In genomic region chr17:48616719-48617514, GRCh38 we compare ENCODE assay signal across 17 cellular contexts. TPM values are rescaled to one million over a fixed set of nuclear protein-coding genes. Genes with fewer than 3 reads are reported as not detected.
A peak's percentile ranks its signal among the peaks of the same experiment; 100 is the strongest.
DNase-seq lines count a peak whose midpoint lies in the region; ATAC-seq and TF ChIP-seq lines count a peak whose summit lies in the region.
"Had no signal": no experiment of that assay in that cellular context is flagged by ENCODE, and none has a peak within 500 bp of the region (broad histone marks: within the 10 kb centered on the region; RNA-seq: fewer than 3 reads in every experiment).

No MANE protein-coding gene starts in this region.

- H3K27ac ChIP-seq in fibroblast of lung (ENCODE audit: insufficient read depth, low read length): no peak overlapping the region
- no peak overlapping the region for H3K27ac ChIP-seq in lower lobe of right lung
- H3K27ac ChIP-seq in tibial artery: no peak overlapping the region
- H3K27ac ChIP-seq: gastrocnemius medialis had no signal

- H2AFZ ChIP-seq in Loucy (ENCODE audit: low read length) (no peak overlapping the region), fibroblast of lung (ENCODE audit: low read length) (no peak overlapping the region)

- ATAC-seq in activated CD8-positive, alpha-beta memory T cell treated with anti-CD3 and anti-CD28 coated beads, Interleukin-2, amount 10 ng/mL, durations not matched to agents 7 days and 5 days: no peak
- no peak for ATAC-seq in lower lobe of right lung
- ATAC-seq in stimulated activated memory B cell treated with anti-CD40 and anti-IgM and Interleukin-4, amounts not matched to agents 10 μg/mL and 1 μg/mL and 100 μg/mL, for 72 hours: no peak
- ATAC-seq: gastrocnemius medialis had no signal

- peaks cover 97% of the 10 kb centered on the region for H3K79me2 ChIP-seq in Loucy (ENCODE audit: insufficient read depth, low read length)
- H3K79me2 ChIP-seq in fibroblast of lung (ENCODE audit: control insufficient read depth, insufficient read depth, low read length): peaks cover 6% of the 10 kb centered on the region

- H3K27me3 ChIP-seq in Loucy (ENCODE audit: insufficient read depth, low read length, poor library complexity, severe bottlenecking) (peaks cover 21% of the 10 kb centered on the region), fibroblast of lung (ENCODE audit: control insufficient read depth, insufficient read depth, low read length) (peaks cover 76% of the 10 kb centered on the region), skeletal muscle satellite cell (ENCODE audit: control insufficient read depth, insufficient read depth, low read length) (peaks cover 80% of the 10 kb centered on the region), lower lobe of right lung (ENCODE audit: low read depth) (peaks cover 96% of the 10 kb centered on the region), tibial artery (peaks cover 2 to 100% of the 10 kb centered on the region in 2 donors)

- no peak for DNase-seq in activated CD8-positive, alpha-beta memory T cell treated with anti-CD3 and anti-CD28 coated beads, Interleukin-2, amount 10 ng/mL, durations not matched to agents 7 days and 5 days
- DNase-seq in activated CD8-positive, alpha-beta memory T cell treated with anti-CD3 and anti-CD28 coated beads, Interleukin-2, amount 50 U/mL, for 48 hours: no peak
- no peak for DNase-seq in fibroblast of lung (ENCODE audit: low read depth in 2 of 2)
- no peak for DNase-seq in lower lobe of right lung
- no peak for DNase-seq in tibial artery
- DNase-seq: activated CD4-positive, alpha-beta T cell treated with anti-CD3 and anti-CD28 coated beads for 4 hours; gastrocnemius medialis; NCI-H1048; NCI-H2171; occipital lobe; RPMI8226; T-helper 9 cell had no signal

- H3K36me3 Mint-ChIP-seq in activated CD8-positive, alpha-beta memory T cell treated with anti-CD3 and anti-CD28 coated beads, Interleukin-2, amount 10 ng/mL, durations not matched to agents 7 days and 5 days: peaks cover 2% of the 10 kb centered on the region
- H3K36me3 Mint-ChIP-seq in stimulated activated memory B cell treated with anti-CD40 and anti-IgM and Interleukin-4, amounts not matched to agents 10 μg/mL and 1 μg/mL and 100 μg/mL, for 72 hours: no peaks in the 10 kb centered on the region

- CTCF ChIA-PET in activated CD8-positive, alpha-beta memory T cell treated with anti-CD3 and anti-CD28 coated beads, Interleukin-2, amount 10 ng/mL, durations not matched to agents 7 days and 5 days (lab: Charles Lee): interaction anchor here (0.7 to 11.2 kb wide), 16 partner anchors 10 to 774 kb away, joined by 3 to 190 read pairs (median 4); partner anchors contain the start of genes HOXB9 and SNX11

- H3K36me3 ChIP-seq in Loucy (ENCODE audit: insufficient read depth, low read length) (peaks cover under 1% of the 10 kb centered on the region; the same call in 1 of the 2 replicates), fibroblast of lung (ENCODE audit: control insufficient read depth, insufficient read depth, low read length) (no peaks in the 10 kb centered on the region), skeletal muscle satellite cell (ENCODE audit: insufficient read depth, low read length) (no peaks in the 10 kb centered on the region), lower lobe of right lung (no peaks in the 10 kb centered on the region), tibial artery (no peaks in the 10 kb centered on the region)
- H3K36me3 ChIP-seq: gastrocnemius medialis had no signal

- H3K9ac ChIP-seq in Loucy (ENCODE audit: low read depth, low read length, poor library complexity, severe bottlenecking) (peak overlapping the region; percentile 100), fibroblast of lung (ENCODE audit: insufficient read depth, low read length) (no peak overlapping the region), skeletal muscle satellite cell (ENCODE audit: low read depth, low read length) (no peak overlapping the region)

- peak overlapping the region; percentile 98 for H3K4me2 ChIP-seq in Loucy (ENCODE audit: low read depth, low read length, poor library complexity, severe bottlenecking)
- peak overlapping the region; percentile 58 for H3K4me2 ChIP-seq in fibroblast of lung (ENCODE audit: extremely low read depth, insufficient read depth, low read length)
- peak overlapping the region; percentile 34 for H3K4me2 ChIP-seq in skeletal muscle satellite cell (ENCODE audit: low read length)

- H3K27me3 Mint-ChIP-seq in activated CD8-positive, alpha-beta memory T cell treated with anti-CD3 and anti-CD28 coated beads, Interleukin-2, amount 10 ng/mL, durations not matched to agents 7 days and 5 days: peaks cover 91% of the 10 kb centered on the region
- H3K27me3 Mint-ChIP-seq in stimulated activated memory B cell treated with anti-CD40 and anti-IgM and Interleukin-4, amounts not matched to agents 10 μg/mL and 1 μg/mL and 100 μg/mL, for 72 hours: peaks cover 100% of the 10 kb centered on the region

- H3K9me3 ChIP-seq in Loucy (ENCODE audit: insufficient read depth, low read depth, low read length) (no peaks in the 10 kb centered on the region), fibroblast of lung (ENCODE audit: control insufficient read depth, insufficient read depth, low read depth, low read length) (no peaks in the 10 kb centered on the region), skeletal muscle satellite cell (replicated peaks; ENCODE audit: low read length) (no peaks in the 10 kb centered on the region), lower lobe of right lung (no peaks in the 10 kb centered on the region), tibial artery (no peaks in the 10 kb centered on the region)
- H3K9me3 ChIP-seq: gastrocnemius medialis had no signal

- peaks cover 35% of the 10 kb centered on the region for H3K4me1 ChIP-seq in Loucy (ENCODE audit: insufficient read depth, low read length, poor library complexity, severe bottlenecking)
- no peaks in the 10 kb centered on the region for H3K4me1 ChIP-seq in fibroblast of lung (ENCODE audit: control insufficient read depth, extremely low read depth, insufficient read depth, low read length)
- H3K4me1 ChIP-seq in skeletal muscle satellite cell (ENCODE audit: control insufficient read depth, insufficient read depth, low read length): peaks cover 21% of the 10 kb centered on the region
- peaks cover 21% of the 10 kb centered on the region for H3K4me1 ChIP-seq in lower lobe of right lung
- H3K4me1 ChIP-seq in tibial artery: peaks cover 0 to 40% (median 28%) of the 10 kb centered on the region in 4 donors

- TF ChIP-seq CTCF in Loucy (conservative IDR thresholded peaks at IDR 0.05; ENCODE audit: low read length): no peak
- TF ChIP-seq CTCF in fibroblast of lung (conservative IDR thresholded peaks at IDR 0.05 in 1 of 2, IDR thresholded peaks at IDR 0.05 in 1 of 2; ENCODE audit: low read depth in 1 of 2, low read length in 2 of 2): no peak
- no peak for TF ChIP-seq CTCF in lower lobe of right lung (IDR thresholded peaks at IDR 0.05)
- no peak for TF ChIP-seq CTCF in tibial artery (IDR thresholded peaks at IDR 0.05)

- H4K20me1 ChIP-seq in Loucy (ENCODE audit: insufficient read depth, low read length, poor library complexity, severe bottlenecking) (peaks cover 9% of the 10 kb centered on the region), fibroblast of lung (ENCODE audit: control insufficient read depth, extremely low read depth, insufficient read depth, low read length) (no peaks in the 10 kb centered on the region)

- H3F3A ChIP-seq in Loucy (ENCODE audit: low read depth): peaks cover 8% of the 10 kb centered on the region; the same call in 1 of the 2 replicates

- H3K4me3 Mint-ChIP-seq in activated CD8-positive, alpha-beta memory T cell treated with anti-CD3 and anti-CD28 coated beads, Interleukin-2, amount 10 ng/mL, durations not matched to agents 7 days and 5 days: no peak overlapping the region
- H3K4me3 Mint-ChIP-seq in stimulated activated memory B cell treated with anti-CD40 and anti-IgM and Interleukin-4, amounts not matched to agents 10 μg/mL and 1 μg/mL and 100 μg/mL, for 72 hours: no peak overlapping the region
- H3K4me3 Mint-ChIP-seq: memory B cell had no signal

- intact Hi-C loops in lower lobe of right lung (cut with DNase I): no loop called here
- intact Hi-C loops in tibial artery (cut with DNase I; ENCODE audit: low total_unique reads): loop anchor here (5.0 kb wide), 1 partner anchor 590 kb away; no protein-coding TSS in a partner anchor

- H3K27ac Mint-ChIP-seq in activated CD8-positive, alpha-beta memory T cell treated with anti-CD3 and anti-CD28 coated beads, Interleukin-2, amount 10 ng/mL, durations not matched to agents 7 days and 5 days: peak overlapping the region; percentile 6
- no peak overlapping the region for H3K27ac Mint-ChIP-seq in stimulated activated memory B cell treated with anti-CD40 and anti-IgM and Interleukin-4, amounts not matched to agents 10 μg/mL and 1 μg/mL and 100 μg/mL, for 72 hours

- H3K4me1 Mint-ChIP-seq in activated CD8-positive, alpha-beta memory T cell treated with anti-CD3 and anti-CD28 coated beads, Interleukin-2, amount 10 ng/mL, durations not matched to agents 7 days and 5 days: peaks cover 43% of the 10 kb centered on the region
- peaks cover 52% of the 10 kb centered on the region for H3K4me1 Mint-ChIP-seq in stimulated activated memory B cell treated with anti-CD40 and anti-IgM and Interleukin-4, amounts not matched to agents 10 μg/mL and 1 μg/mL and 100 μg/mL, for 72 hours

- no peaks in the 10 kb centered on the region for H3K9me2 ChIP-seq in Loucy (replicated peaks; ENCODE audit: low read depth, low read length)

- H3K9me3 Mint-ChIP-seq in activated CD8-positive, alpha-beta memory T cell treated with anti-CD3 and anti-CD28 coated beads, Interleukin-2, amount 10 ng/mL, durations not matched to agents 7 days and 5 days (ENCODE audit: low read depth): no peaks in the 10 kb centered on the region
- H3K9me3 Mint-ChIP-seq in stimulated activated memory B cell treated with anti-CD40 and anti-IgM and Interleukin-4, amounts not matched to agents 10 μg/mL and 1 μg/mL and 100 μg/mL, for 72 hours: peaks cover 2% of the 10 kb centered on the region

- H3K4me3 ChIP-seq in Loucy (ENCODE audit: low read length, poor library complexity, severe bottlenecking): peak overlapping the region; percentile 89
- H3K4me3 ChIP-seq in fibroblast of lung (replicated peaks in 1 of 4; ENCODE audit: control extremely low read depth in 1 of 4, insufficient read depth in 1 of 4, low read depth in 3 of 4, low read length in 4 of 4): peak overlapping the region in 2 of 4 experiments; percentile 24 to 30
- no peak overlapping the region for H3K4me3 ChIP-seq in skeletal muscle satellite cell (ENCODE audit: low read length)
- no peak overlapping the region for H3K4me3 ChIP-seq in lower lobe of right lung
- no peak overlapping the region for H3K4me3 ChIP-seq in tibial artery
- H3K4me3 ChIP-seq: gastrocnemius medialis had no signal

RNA-seq across cellular contexts. Expression of gene HOXB8, which starts 1.8 kb away (rescaled TPM):
- 1 to 10 TPM in 1 of 2 experiments, under 1 TPM in 1; 0.38 to 1.4 TPM for total RNA-seq in activated CD8-positive, alpha-beta memory T cell treated with anti-CD3 and anti-CD28 coated beads, Interleukin-2, amount 10 ng/mL, durations not matched to agents 7 days and 5 days
- total RNA-seq in fibroblast of lung (0.33 and 0.51 TPM in 2 replicates), lower lobe of right lung (0.21 TPM)
- 1.4 and 2.0 TPM in 2 replicates for polyA plus RNA-seq in fibroblast of lung
- polyA plus RNA-seq in fibroblast of lung (2012): 2.0 and 2.4 TPM in 2 replicates
- polyA minus RNA-seq in fibroblast of lung (ENCODE audit: low replicate concordance): 0.90 and 0.93 TPM in 2 replicates
- not detected in 2 replicates for total RNA-seq in skeletal muscle satellite cell (2012; rRNA removed)
- total RNA-seq: occipital lobe, skeletal muscle tissue had no signal

RNA-seq across cellular contexts. Expression of gene HOXB7, which starts 6.1 kb away (rescaled TPM):
- total RNA-seq in activated CD8-positive, alpha-beta memory T cell treated with anti-CD3 and anti-CD28 coated beads, Interleukin-2, amount 10 ng/mL, durations not matched to agents 7 days and 5 days: 1 to 10 TPM; 1.7 TPM
- total RNA-seq in fibroblast of lung (6.4 and 7.4 TPM in 2 replicates), lower lobe of right lung (2.4 TPM)
- polyA plus RNA-seq in fibroblast of lung: 11.8 and 12.7 TPM in 2 replicates
- 14.5 and 15.9 TPM in 2 replicates for polyA plus RNA-seq in fibroblast of lung (2012)
- polyA minus RNA-seq in fibroblast of lung (ENCODE audit: low replicate concordance): 2.6 and 3.3 TPM in 2 replicates
- total RNA-seq in skeletal muscle satellite cell (2012; rRNA removed): 1.5 and 4.1 TPM in 2 replicates
- total RNA-seq: occipital lobe had no signal

RNA-seq across cellular contexts. Expression of gene HOXB9, which starts 9.2 kb away (rescaled TPM):
- 10 to 100 TPM in 1 of 2 experiments, 1 to 10 TPM in 1; 8.4 to 19.6 TPM for total RNA-seq in activated CD8-positive, alpha-beta memory T cell treated with anti-CD3 and anti-CD28 coated beads, Interleukin-2, amount 10 ng/mL, durations not matched to agents 7 days and 5 days
- total RNA-seq in fibroblast of lung (not detected in 2 replicates), lower lobe of right lung (not detected)
- polyA plus RNA-seq in fibroblast of lung: 0.06 TPM in 1 of 2 replicates, not detected in the other
- not detected in 2 replicates for polyA plus RNA-seq in fibroblast of lung (2012)
- not detected in 2 replicates for polyA minus RNA-seq in fibroblast of lung (ENCODE audit: low replicate concordance)
- total RNA-seq in skeletal muscle satellite cell (2012; rRNA removed): 0.25 TPM in 1 of 2 replicates, not detected in the other
- total RNA-seq: gastrocnemius medialis, occipital lobe, skeletal muscle tissue had no signal

RNA-seq across cellular contexts. Expression of gene HOXB6, which starts 12.1 kb away (rescaled TPM):
- total RNA-seq in activated CD8-positive, alpha-beta memory T cell treated with anti-CD3 and anti-CD28 coated beads, Interleukin-2, amount 10 ng/mL, durations not matched to agents 7 days and 5 days: 1 to 10 TPM in 1 of 2 experiments, under 1 TPM in 1; 0.58 to 1.1 TPM
- 10.5 and 16.2 TPM in 2 replicates for total RNA-seq in fibroblast of lung
- polyA plus RNA-seq in fibroblast of lung: 28.9 and 42.1 TPM in 2 replicates
- polyA plus RNA-seq in fibroblast of lung (2012): 36.4 and 58.8 TPM in 2 replicates
- 33.2 and 59.3 TPM in 2 replicates for polyA minus RNA-seq in fibroblast of lung (ENCODE audit: low replicate concordance)
- 5.5 and 6.6 TPM in 2 replicates for total RNA-seq in skeletal muscle satellite cell (2012; rRNA removed)
- total RNA-seq in lower lobe of right lung: 4.4 TPM
- total RNA-seq: occipital lobe, skeletal muscle tissue had no signal

RNA-seq across cellular contexts. Expression of gene HOXB5, which starts 23.3 kb away (rescaled TPM):
- under 1 TPM in 1 of 2 experiments, not detected in 1; 0.16 TPM for total RNA-seq in activated CD8-positive, alpha-beta memory T cell treated with anti-CD3 and anti-CD28 coated beads, Interleukin-2, amount 10 ng/mL, durations not matched to agents 7 days and 5 days
- total RNA-seq in fibroblast of lung (1.0 and 2.1 TPM in 2 replicates), lower lobe of right lung (3.9 TPM)
- 9.4 and 17.2 TPM in 2 replicates for polyA plus RNA-seq in fibroblast of lung
- polyA plus RNA-seq in fibroblast of lung (2012): 24.6 and 41.8 TPM in 2 replicates
- polyA minus RNA-seq in fibroblast of lung (ENCODE audit: low replicate concordance): 3.8 and 5.5 TPM in 2 replicates
- under 0.01 TPM in 2 replicates for total RNA-seq in skeletal muscle satellite cell (2012; rRNA removed)
- total RNA-seq: gastrocnemius medialis, occipital lobe, skeletal muscle tissue had no signal

Comparison
In these comparisons a context has a peak if more than half of its experiments do, and no peak if none do; other contexts are left out.
1. H3K4me2 ChIP-seq: peak in every context shown above with its lines; median percentile 98 in Loucy; 58 in fibroblast of lung; 34 in skeletal muscle satellite cell.